Comparison of ENCODE assay signal across 27 cellular contexts in genomic region chr4:172225457-172225856, GRCh38.
"Had no signal": no experiment of that assay in that cellular context is flagged by ENCODE, and none has a peak within 500 bp of the region (broad histone marks: within the 10 kb centered on the region; RNA-seq: fewer than 3 reads in every experiment).

No MANE protein-coding gene starts in this region.

- FAIRE-seq: colon, endometrium, endothelial cell of umbilical vein, frontal cortex had no signal

- H3K4me1 ChIP-seq: colonic mucosa, esophagus muscularis mucosa, esophagus squamous epithelium, foreskin keratinocyte, gastrocnemius medialis, gastroesophageal sphincter, heart left ventricle had no signal

- H3K4me3 ChIP-seq: colonic mucosa, coronary artery, dorsolateral prefrontal cortex, esophagus muscularis mucosa, esophagus squamous epithelium, gastrocnemius medialis, gastroesophageal sphincter, heart left ventricle had no signal

- H3K9me3 ChIP-seq: colonic mucosa, esophagus muscularis mucosa, esophagus squamous epithelium, gastrocnemius medialis, gastroesophageal sphincter, heart left ventricle had no signal

- ATAC-seq: effector memory CD8-positive, alpha-beta T cell; esophagus mucosa; foreskin keratinocyte; gastrocnemius medialis; gastroesophageal sphincter; heart left ventricle had no signal

- H3K36me3 ChIP-seq: colonic mucosa, esophagus muscularis mucosa, esophagus squamous epithelium, gastrocnemius medialis, gastroesophageal sphincter, heart left ventricle had no signal

- DNase-seq: colonic mucosa; cortex of kidney; dermis blood vessel endothelial cell; dorsolateral prefrontal cortex; effector CD4-positive, alpha-beta T cell; effector CD8-positive, alpha-beta T cell; effector memory CD4-positive, alpha-beta T cell; effector memory CD8-positive, alpha-beta T cell; endodermal cell; erythroblast; esophagus squamous epithelium; foreskin fibroblast; foreskin keratinocyte; foreskin melanocyte; gastrocnemius medialis; glutamatergic neuron; head of caudate nucleus; heart left ventricle had no signal

- H3K27ac ChIP-seq: colonic mucosa, coronary artery, dorsolateral prefrontal cortex, epithelial cell of prostate, esophagus muscularis mucosa, esophagus squamous epithelium, foreskin keratinocyte, gastrocnemius medialis, gastroesophageal sphincter, heart left ventricle had no signal

- H3K27me3 ChIP-seq: colonic mucosa, dorsolateral prefrontal cortex, esophagus muscularis mucosa, esophagus squamous epithelium, foreskin keratinocyte, gastrocnemius medialis, gastroesophageal sphincter, heart left ventricle had no signal
